12 cellular contexts compared by ENCODE assay signal in the genomic region with DNA sequence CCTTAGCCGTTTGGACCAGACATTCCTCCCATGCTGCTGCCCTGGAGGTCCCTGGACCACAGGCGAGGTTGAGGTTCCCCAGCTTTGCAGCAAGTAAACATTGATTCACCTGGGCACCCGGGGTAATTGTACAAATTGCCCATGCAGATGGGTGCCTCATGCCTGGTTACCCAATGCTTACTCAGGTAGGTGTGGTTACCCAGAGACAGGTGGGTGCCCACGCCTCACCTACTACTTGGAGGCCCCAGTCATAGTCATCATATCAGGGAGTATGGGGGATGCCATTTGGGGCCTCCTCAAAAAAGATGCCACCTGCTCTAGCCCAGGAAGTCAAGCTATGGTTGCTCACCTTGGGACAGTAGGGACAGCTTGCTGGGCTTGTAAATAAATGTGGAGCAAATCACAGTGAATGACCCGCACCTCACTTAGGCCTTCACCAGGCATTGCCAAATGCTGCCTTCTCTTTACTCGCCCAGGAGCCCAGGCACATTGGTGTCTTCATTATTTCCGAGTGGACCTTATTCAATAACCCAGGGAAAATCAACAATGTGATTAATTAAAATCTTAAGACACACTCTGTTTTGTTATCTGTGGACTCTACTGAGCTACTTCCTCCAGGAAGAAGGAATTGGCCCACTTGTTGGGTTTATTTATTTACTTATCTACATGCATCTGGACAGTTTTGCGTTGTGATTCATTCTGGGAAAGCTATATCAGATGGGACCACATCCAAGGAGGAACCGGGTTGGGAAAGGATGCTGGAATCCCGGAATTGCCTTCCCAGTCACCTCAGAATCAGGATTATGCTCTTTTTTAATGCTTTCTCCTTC. TPM values are rescaled to one million over a fixed set of nuclear protein-coding genes. Genes with fewer than 3 reads are reported as not detected.
DNase-seq lines count a peak whose midpoint lies in the region; FAIRE-seq and TF ChIP-seq lines count a peak whose summit lies in the region.
"Had no signal": no experiment of that assay in that cellular context is flagged by ENCODE, and none has a peak within 500 bp of the region (broad histone marks: within the 10 kb centered on the region; RNA-seq: fewer than 3 reads in every experiment).

No MANE protein-coding gene starts in this region.

- peaks cover 6% of the 10 kb centered on the region for H3K4me1 Mint-ChIP-seq in osteocyte (ENCODE audit: unreplicated experiment)

- H3K4me3 ChIP-seq in astrocyte of the spinal cord (ENCODE audit: low read depth, low read length) = no peak overlapping the region

- no peak overlapping the region for H3K27ac Mint-ChIP-seq in osteocyte (ENCODE audit: unreplicated experiment)
- H3K27ac Mint-ChIP-seq: activated T-helper 1 cell treated with anti-CD3 and anti-CD28 coated beads, Interleukin-12 subunit alpha, Interleukin-12 subunit beta, Interleukin-2, Interleukin-4 antibody, amounts not matched to agents 30 ng/mL and 10 ng/mL and 1 ng/mL, durations not matched to agents 14 hours and 24 hours and 36 hours; dendritic cell treated with granulocyte-macrophage colony-stimulating factor and Interleukin-4, amounts not matched to agents 40 ng/mL and 50 ng/mL, for 4 days; WTC11 had no signal

- H3K4me3 Mint-ChIP-seq in osteocyte (ENCODE audit: unreplicated experiment) = no peak overlapping the region
- H3K4me3 Mint-ChIP-seq: activated T-helper 1 cell treated with anti-CD3 and anti-CD28 coated beads, Interleukin-12 subunit alpha, Interleukin-12 subunit beta, Interleukin-2, Interleukin-4 antibody, amounts not matched to agents 30 ng/mL and 10 ng/mL and 1 ng/mL, durations not matched to agents 14 hours and 24 hours and 36 hours; dendritic cell treated with granulocyte-macrophage colony-stimulating factor and Interleukin-4, amounts not matched to agents 40 ng/mL and 50 ng/mL, for 4 days; WTC11 had no signal

- no peak for TF ChIP-seq CTCF in astrocyte of the spinal cord (IDR thresholded peaks at IDR 0.05; ENCODE audit: low read depth, low read length)
- no peak for TF ChIP-seq CTCF in osteocyte (IDR thresholded peaks at IDR 0.05)

- H3K9me3 Mint-ChIP-seq in osteocyte (ENCODE audit: unreplicated experiment) = peaks cover 3% of the 10 kb centered on the region
- H3K9me3 Mint-ChIP-seq: activated T-helper 1 cell treated with anti-CD3 and anti-CD28 coated beads, Interleukin-12 subunit alpha, Interleukin-12 subunit beta, Interleukin-2, Interleukin-4 antibody, amounts not matched to agents 30 ng/mL and 10 ng/mL and 1 ng/mL, durations not matched to agents 14 hours and 24 hours and 36 hours; dendritic cell treated with granulocyte-macrophage colony-stimulating factor and Interleukin-4, amounts not matched to agents 40 ng/mL and 50 ng/mL, for 4 days had no signal

- peak; percentile 61 for DNase-seq in ACHN
- peak; percentile 82 for DNase-seq in HT-29 (ENCODE audit: low spot score)
- peak; percentile 85 for DNase-seq in astrocyte of the spinal cord (ENCODE audit: low read depth, low spot score)
- DNase-seq in iris pigment epithelial cell (ENCODE audit: low read depth) = peak; percentile 70
- DNase-seq in NCI-H2081 treated with DMSO at 0.1 percent for 48 hours (lab: John Stamatoyannopoulos, UW) = no peak
- DNase-seq in GM12892 (ENCODE audit: insufficient read length) = no peak
- no peak for DNase-seq in osteocyte (ENCODE audit: extremely low spot score, unreplicated experiment)
- no peak for DNase-seq in NCI-H510A treated with DMSO at 0.1 percent for 48 hours (lab: John Stamatoyannopoulos, UW)
- DNase-seq: MV-4-11 had no signal

- H3K36me3 Mint-ChIP-seq in osteocyte (ENCODE audit: unreplicated experiment) = no peaks in the 10 kb centered on the region
- H3K36me3 Mint-ChIP-seq: WTC11 had no signal

- H3K27me3 Mint-ChIP-seq in osteocyte (ENCODE audit: unreplicated experiment) = peaks cover 5% of the 10 kb centered on the region

- no peak for FAIRE-seq in GM12892 (lab: Jason Lieb, UNC)

- TF ChIP-seq POLR2A in GM12892 (IDR thresholded peaks at IDR 0.05; ENCODE audit: low read depth, low read length) = no peak

- in situ Hi-C loops in ACHN (cut with HindIII; ENCODE audit: low pct_ligation_motif_present, low pct_unique_long_range_greater_than_20kb, low sequenced_read_pairs) (no loop called here), astrocyte of the spinal cord (cut with HindIII; ENCODE audit: low sequenced_read_pairs) (no loop called here)

RNA-seq across cellular contexts. Expression of a gene that starts 35.6 kb away (rescaled TPM):
- 5.5 and 9.0 TPM in 2 replicates for total RNA-seq in HT-29 (2014; rRNA removed; shearing (Covaris generic))
- 0.28 TPM for polyA plus RNA-seq in GM12892 (2012; ENCODE audit: missing spikeins)
- not detected in 2 replicates for total RNA-seq in osteocyte
- total RNA-seq: activated T-helper 1 cell treated with anti-CD3 and anti-CD28 coated beads, Interleukin-12 subunit alpha, Interleukin-12 subunit beta, Interleukin-2, Interleukin-4 antibody, amounts not matched to agents 30 ng/mL and 10 ng/mL and 1 ng/mL, durations not matched to agents 14 hours and 24 hours and 36 hours had no signal

Comparison
In these comparisons a context has a peak if more than half of its experiments do, and no peak if none do; other contexts are left out.
1. DNase-seq: peak in ACHN (single experiment), HT-29 (single experiment), astrocyte of the spinal cord (single experiment) and iris pigment epithelial cell (single experiment); none in NCI-H2081 treated with DMSO at 0.1 percent for 48 hours (single experiment), GM12892 (single experiment), osteocyte (single experiment) and NCI-H510A treated with DMSO at 0.1 percent for 48 hours (single experiment).